In genomic region chr18:35172451-35173035, GRCh38 we compare ENCODE assay signal across 10 cellular contexts.
"Had no signal": no experiment of that assay in that cellular context is flagged by ENCODE, and none has a peak within 500 bp of the region (broad histone marks: within the 10 kb centered on the region; RNA-seq: fewer than 3 reads in every experiment).

No MANE protein-coding gene starts in this region.

- H3K4me3 ChIP-seq: lower lobe of right lung had no signal

- H3K36me3 ChIP-seq: brain microvascular endothelial cell, lower lobe of right lung had no signal

- H3K9me3 Mint-ChIP-seq: central memory CD8-positive, alpha-beta T cell had no signal

- H3K4me1 Mint-ChIP-seq: central memory CD8-positive, alpha-beta T cell had no signal

- H3K4me3 Mint-ChIP-seq: activated naive CD8-positive, alpha-beta T cell treated with anti-CD3 and anti-CD28 coated beads, Interleukin-2, amount 10 ng/mL, durations not matched to agents 7 days and 5 days; activated T-helper 1 cell treated with anti-CD3 and anti-CD28 coated beads, Interleukin-12 subunit alpha, Interleukin-12 subunit beta, Interleukin-2, Interleukin-4 antibody, amounts not matched to agents 30 ng/mL and 10 ng/mL and 1 ng/mL, durations not matched to agents 14 hours and 24 hours and 36 hours; central memory CD8-positive, alpha-beta T cell had no signal

- ATAC-seq: foreskin keratinocyte had no signal

- H3K27me3 ChIP-seq: brain microvascular endothelial cell had no signal

- H3K4me1 ChIP-seq: foreskin keratinocyte, lower lobe of right lung had no signal

- H3K27ac Mint-ChIP-seq: activated naive CD8-positive, alpha-beta T cell treated with anti-CD3 and anti-CD28 coated beads, Interleukin-2, amount 10 ng/mL, durations not matched to agents 7 days and 5 days; activated T-helper 1 cell treated with anti-CD3 and anti-CD28 coated beads, Interleukin-12 subunit alpha, Interleukin-12 subunit beta, Interleukin-2, Interleukin-4 antibody, amounts not matched to agents 30 ng/mL and 10 ng/mL and 1 ng/mL, durations not matched to agents 14 hours and 24 hours and 36 hours had no signal

- H3K27me3 Mint-ChIP-seq: activated naive CD8-positive, alpha-beta T cell treated with anti-CD3 and anti-CD28 coated beads, Interleukin-2, amount 10 ng/mL, durations not matched to agents 7 days and 5 days; central memory CD8-positive, alpha-beta T cell had no signal

- DNase-seq: activated CD4-positive, alpha-beta T cell treated with anti-CD3 and anti-CD28 coated beads, Interleukin-2, amount 50 U/mL, for 1 hour; activated naive CD8-positive, alpha-beta T cell treated with anti-CD3 and anti-CD28 coated beads, Interleukin-2, amount 10 ng/mL, durations not matched to agents 7 days and 5 days; brain microvascular endothelial cell; cortex of kidney; effector memory CD4-positive, alpha-beta T cell; foreskin keratinocyte; lower lobe of right lung; stimulated activated CD4-positive, alpha-beta T cell treated with anti-CD3 and anti-CD28 coated beads, Interleukin-1b, Interleukin-23, amount 100 ng/mL, for 48 hours had no signal
